In the genomic region with DNA sequence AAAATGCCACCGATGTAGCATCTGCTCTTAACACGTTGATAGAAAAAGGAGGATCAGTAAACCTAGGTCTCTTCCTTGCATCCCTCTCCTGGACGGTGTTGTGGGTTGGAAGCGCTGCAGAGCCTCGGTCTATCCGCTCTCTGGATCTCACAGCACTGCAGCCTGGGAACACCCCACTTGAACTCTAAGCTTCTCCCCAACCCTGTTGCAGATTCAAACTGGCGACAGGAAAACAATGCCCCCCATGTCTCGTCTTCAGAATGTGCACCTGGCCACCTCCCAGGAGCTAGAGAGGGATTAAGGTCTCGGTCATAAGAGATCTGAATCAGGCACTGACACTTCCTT, we compare ENCODE assay signal across 8 cellular contexts. TPM values are rescaled to one million over a fixed set of nuclear protein-coding genes. Genes with fewer than 3 reads are reported as not detected.
A peak's percentile ranks its signal among the peaks of the same experiment; 100 is the strongest.
DNase-seq lines count a peak whose midpoint lies in the region; ATAC-seq and TF ChIP-seq lines count a peak whose summit lies in the region.

No MANE protein-coding gene starts in this region.

- ATAC-seq in activated naive CD8-positive, alpha-beta T cell treated with anti-CD3 and anti-CD28 coated beads, Interleukin-2, amount 50 U/mL, for 24 hours, result no peak
- no peak for ATAC-seq in stimulated activated naive CD8-positive, alpha-beta T cell treated with anti-CD3 and anti-CD28 coated beads, Interleukin-15, amount 100 ng/mL, for 72 hours

- peaks cover 5% of the 10 kb centered on the region for H3F3A ChIP-seq in MM.1S (ENCODE audit: insufficient read depth, low read length)

- peak overlapping the region; percentile 91 for H3K4me3 Mint-ChIP-seq in activated naive CD8-positive, alpha-beta T cell treated with anti-CD3 and anti-CD28 coated beads, Interleukin-2, amount 50 U/mL, for 24 hours
- peak overlapping the region; percentile 92 to 100 for H3K4me3 Mint-ChIP-seq in stimulated activated naive CD8-positive, alpha-beta T cell treated with anti-CD3 and anti-CD28 coated beads, Interleukin-15, amount 100 ng/mL, for 72 hours

- DNase-seq in SIG-M5 treated with dmso at 0.1 percent for 504 hours (lab: John Stamatoyannopoulos, UW; ENCODE audit: unreplicated experiment) (peak; percentile 7), SIG-M5 (lab: John Stamatoyannopoulos, UW) (no peak), MM.1S (peak; percentile 37), kidney epithelial cell (ENCODE audit: low read depth) (no peak), NCI-H774 (lab: John Stamatoyannopoulos, UW) (no peak), GM03348 (ENCODE audit: low spot score) (no peak)
- peak; percentile 18 for DNase-seq in activated naive CD8-positive, alpha-beta T cell treated with anti-CD3 and anti-CD28 coated beads, Interleukin-2, amount 50 U/mL, for 24 hours
- peak in 1 of 2 donors; percentile 12 for DNase-seq in stimulated activated naive CD8-positive, alpha-beta T cell treated with anti-CD3 and anti-CD28 coated beads, Interleukin-15, amount 100 ng/mL, for 72 hours

- H3K4me1 Mint-ChIP-seq in activated naive CD8-positive, alpha-beta T cell treated with anti-CD3 and anti-CD28 coated beads, Interleukin-2, amount 50 U/mL, for 24 hours, result peaks cover 25% of the 10 kb centered on the region
- H3K4me1 Mint-ChIP-seq in stimulated activated naive CD8-positive, alpha-beta T cell treated with anti-CD3 and anti-CD28 coated beads, Interleukin-15, amount 100 ng/mL, for 72 hours, result peaks cover 20% of the 10 kb centered on the region

- H3K9me2 ChIP-seq in MM.1S (replicated peaks; ENCODE audit: insufficient read depth, low read length), result no peaks in the 10 kb centered on the region

- H3K27me3 ChIP-seq in MM.1S (replicated peaks; ENCODE audit: insufficient read depth, low read length) (no peaks in the 10 kb centered on the region), kidney epithelial cell (ENCODE audit: control insufficient read depth, insufficient read depth, low read length) (no peaks in the 10 kb centered on the region)

- H3K4me3 ChIP-seq in MM.1S (ENCODE audit: low read length) (peak overlapping the region; percentile 94), kidney epithelial cell (ENCODE audit: low read depth, low read length) (peak overlapping the region; percentile 82)

- H2AFZ ChIP-seq in MM.1S (ENCODE audit: low read length), result peak overlapping the region; percentile 91

- peaks cover 8% of the 10 kb centered on the region for H3K36me3 Mint-ChIP-seq in activated naive CD8-positive, alpha-beta T cell treated with anti-CD3 and anti-CD28 coated beads, Interleukin-2, amount 50 U/mL, for 24 hours (ENCODE audit: low read depth)

- peak overlapping the region; percentile 79 for H3K4me2 ChIP-seq in MM.1S (ENCODE audit: low read depth, low read length)

- peak overlapping the region; percentile 91 for H3K27ac Mint-ChIP-seq in activated naive CD8-positive, alpha-beta T cell treated with anti-CD3 and anti-CD28 coated beads, Interleukin-2, amount 50 U/mL, for 24 hours
- peak overlapping the region; percentile 81 to 99 for H3K27ac Mint-ChIP-seq in stimulated activated naive CD8-positive, alpha-beta T cell treated with anti-CD3 and anti-CD28 coated beads, Interleukin-15, amount 100 ng/mL, for 72 hours

- H4K20me1 ChIP-seq in MM.1S (ENCODE audit: insufficient read depth, low read length), result no peaks in the 10 kb centered on the region

- H3K9me3 ChIP-seq in MM.1S (replicated peaks; ENCODE audit: insufficient read depth, low read length), result no peaks in the 10 kb centered on the region

- H3K79me2 ChIP-seq in MM.1S (ENCODE audit: low read length), result peaks cover 21% of the 10 kb centered on the region

- peaks cover 15% of the 10 kb centered on the region for H3K9me3 Mint-ChIP-seq in activated naive CD8-positive, alpha-beta T cell treated with anti-CD3 and anti-CD28 coated beads, Interleukin-2, amount 50 U/mL, for 24 hours
- H3K9me3 Mint-ChIP-seq in stimulated activated naive CD8-positive, alpha-beta T cell treated with anti-CD3 and anti-CD28 coated beads, Interleukin-15, amount 100 ng/mL, for 72 hours, result peaks cover 5 to 11% of the 10 kb centered on the region in 2 donors

- no peaks in the 10 kb centered on the region for H3K27me3 Mint-ChIP-seq in activated naive CD8-positive, alpha-beta T cell treated with anti-CD3 and anti-CD28 coated beads, Interleukin-2, amount 50 U/mL, for 24 hours
- H3K27me3 Mint-ChIP-seq in stimulated activated naive CD8-positive, alpha-beta T cell treated with anti-CD3 and anti-CD28 coated beads, Interleukin-15, amount 100 ng/mL, for 72 hours, result no peaks in the 10 kb centered on the region

- H3K27ac ChIP-seq in MM.1S (ENCODE audit: low read length), result peak overlapping the region; percentile 76

- H3K36me3 ChIP-seq in MM.1S (replicated peaks; ENCODE audit: insufficient read depth, low read length), result no peaks in the 10 kb centered on the region
- H3K36me3 ChIP-seq in kidney epithelial cell (ENCODE audit: control insufficient read depth, insufficient read depth, low read length), result no peaks in the 10 kb centered on the region

- TF ChIP-seq CTCF in MM.1S (IDR thresholded peaks at IDR 0.05; ENCODE audit: low read length) (no peak), kidney epithelial cell (IDR thresholded peaks at IDR 0.05; ENCODE audit: insufficient read depth, low read length, poor library complexity, severe bottlenecking) (no peak)

- H3K4me1 ChIP-seq in MM.1S (ENCODE audit: low read length), result peaks cover 22% of the 10 kb centered on the region

- peak overlapping the region; percentile 87 for H3K9ac ChIP-seq in MM.1S (ENCODE audit: low read length)

RNA-seq across cellular contexts. Expression of gene TMEM218, which starts 0.5 kb away (rescaled TPM):
- 19.6 and 28.3 TPM in 2 replicates for total RNA-seq in kidney epithelial cell

RNA-seq across cellular contexts. Expression of gene SLC37A2, which starts 47.9 kb away (rescaled TPM):
- total RNA-seq in kidney epithelial cell, result 0.68 and 1.8 TPM in 2 replicates

RNA-seq across cellular contexts. Expression of gene PKNOX2, which starts 53.6 kb away (rescaled TPM):
- 0.42 and 0.68 TPM in 2 replicates for total RNA-seq in kidney epithelial cell

Comparison
In these comparisons a context has a peak if more than half of its experiments do, and no peak if none do; other contexts are left out.
1. DNase-seq: peak in SIG-M5 treated with dmso at 0.1 percent for 504 hours (single experiment), MM.1S (single experiment) and activated naive CD8-positive, alpha-beta T cell treated with anti-CD3 and anti-CD28 coated beads, Interleukin-2, amount 50 U/mL, for 24 hours (single experiment); none in SIG-M5 (single experiment), kidney epithelial cell (single experiment), NCI-H774 (single experiment) and GM03348 (single experiment).